ENCODE assay signal across 8 cellular contexts in genomic region chr20:44092551-44093248, GRCh38.
DNase-seq lines count a peak whose midpoint lies in the region; ATAC-seq and TF ChIP-seq lines count a peak whose summit lies in the region.

No MANE protein-coding gene starts in this region.

- no peaks in the 10 kb centered on the region for H3K79me2 ChIP-seq in GM23338 (replicated peaks; ENCODE audit: insufficient read depth)

- H3K9me3 ChIP-seq in CD4-positive, CD25-positive, alpha-beta regulatory T cell (ENCODE audit: control insufficient read depth in 2 of 2, low read length in 2 of 2): no peaks in the 10 kb centered on the region
- H3K9me3 ChIP-seq in Panc1 (ENCODE audit: control insufficient read depth, insufficient read depth, low read depth, low read length): no peaks in the 10 kb centered on the region
- no peaks in the 10 kb centered on the region for H3K9me3 ChIP-seq in suprapubic skin

- H3K9me2 ChIP-seq in GM23338 (ENCODE audit: insufficient read depth): no peaks in the 10 kb centered on the region

- peaks cover 13% of the 10 kb centered on the region for H3K27me3 Mint-ChIP-seq in CD4-positive, CD25-positive, alpha-beta regulatory T cell
- H3K27me3 Mint-ChIP-seq in GM23338 (ENCODE audit: insufficient read depth, low read depth, poor library complexity) (peaks cover 4% of the 10 kb centered on the region), progenitor cell of endocrine pancreas (peaks cover 3% of the 10 kb centered on the region)

- peaks cover 4% of the 10 kb centered on the region for H3K27me3 ChIP-seq in CD4-positive, CD25-positive, alpha-beta regulatory T cell (ENCODE audit: control insufficient read depth, insufficient read depth, low read length)
- H3K27me3 ChIP-seq in GM23338 (ENCODE audit: insufficient read depth): no peaks in the 10 kb centered on the region
- no peaks in the 10 kb centered on the region for H3K27me3 ChIP-seq in Panc1 (ENCODE audit: control insufficient read depth, insufficient read depth, low read length)
- H3K27me3 ChIP-seq in dorsolateral prefrontal cortex: peaks cover 0 to 24% (median 3%) of the 10 kb centered on the region in 45 donors
- H3K27me3 ChIP-seq in suprapubic skin: peaks cover 5% of the 10 kb centered on the region

- H3K4me1 ChIP-seq in CD4-positive, CD25-positive, alpha-beta regulatory T cell (ENCODE audit: control insufficient read depth, insufficient read depth, low read length, poor library complexity, severe bottlenecking): no peaks in the 10 kb centered on the region
- H3K4me1 ChIP-seq in GM23338 (ENCODE audit: insufficient read depth) (no peaks in the 10 kb centered on the region), Panc1 (ENCODE audit: control insufficient read depth, insufficient read depth, low read length) (no peaks in the 10 kb centered on the region), suprapubic skin (peaks cover 4% of the 10 kb centered on the region)

- 0 out of 2 replicates have a peak overlapping the region, but pooled peaks have one; percentile 21 for H2AFZ ChIP-seq in GM23338

- in situ Hi-C loops in Panc1 (cut with HindIII; ENCODE audit: low pct_unique_long_range_greater_than_20kb, low sequenced_read_pairs): no loop called here

- whole genome bisulfite sequencing in suprapubic skin: 85% methylated on average over 6 of the region's 9 CpGs

- intact Hi-C loops in Panc1 (cut with micrococcal nuclease; ENCODE audit: unreplicated experiment): no loop called here
- intact Hi-C loops in dorsolateral prefrontal cortex (cut with DNase I): no loop called here

- CTCF ChIA-PET in Panc1 (lab: Charles Lee): no interaction called here

- no peaks in the 10 kb centered on the region for H3K36me3 Mint-ChIP-seq in CD4-positive, CD25-positive, alpha-beta regulatory T cell
- H3K36me3 Mint-ChIP-seq in GM23338 (ENCODE audit: low read depth) (no peaks in the 10 kb centered on the region), progenitor cell of endocrine pancreas (ENCODE audit: insufficient read depth) (no peaks in the 10 kb centered on the region)

- no peaks in the 10 kb centered on the region for H3K4me1 Mint-ChIP-seq in CD4-positive, CD25-positive, alpha-beta regulatory T cell
- H3K4me1 Mint-ChIP-seq in GM23338: 0 out of 3 replicates have a peak, but pooled peaks cover 2% of the 10 kb centered on the region
- H3K4me1 Mint-ChIP-seq in progenitor cell of endocrine pancreas (ENCODE audit: low read depth): peaks cover 6% of the 10 kb centered on the region

- H3K4me3 ChIP-seq in CD4-positive, CD25-positive, alpha-beta regulatory T cell (ENCODE audit: low read depth, low read length): no peak overlapping the region
- H3K4me3 ChIP-seq in GM23338 (no peak overlapping the region), Panc1 (ENCODE audit: low read depth in 2 of 2, low read length in 2 of 2) (no peak overlapping the region), dorsolateral prefrontal cortex (no peak overlapping the region), suprapubic skin (no peak overlapping the region)

- ATAC-seq in CD4-positive, CD25-positive, alpha-beta regulatory T cell (ENCODE audit: low read depth in 2 of 2): no peak
- ATAC-seq in GM23338 (peak; percentile 57), Panc1 (peak; percentile 70; the same call in 1 of the 2 replicates), omental fat pad (ENCODE audit: low FRiP score) (no peak), HG02642 (IDR thresholded peaks at IDR 0.05; ENCODE audit: poor library complexity, unreplicated experiment) (no peak)

- H3F3A ChIP-seq in GM23338 (replicated peaks; ENCODE audit: low read depth): no peaks in the 10 kb centered on the region

- no peak overlapping the region for H3K27ac ChIP-seq in CD4-positive, CD25-positive, alpha-beta regulatory T cell (ENCODE audit: insufficient read depth, low read length, poor library complexity, severe bottlenecking)
- H3K27ac ChIP-seq in GM23338 (ENCODE audit: low read depth) (no peak overlapping the region), Panc1 (ENCODE audit: low read length) (no peak overlapping the region), dorsolateral prefrontal cortex (no peak overlapping the region), suprapubic skin (no peak overlapping the region)

- H3K27ac Mint-ChIP-seq in CD4-positive, CD25-positive, alpha-beta regulatory T cell: no peak overlapping the region
- H3K27ac Mint-ChIP-seq in GM23338 (no peak overlapping the region), progenitor cell of endocrine pancreas (no peak overlapping the region)

- BruUV-seq in Panc1 (replicated peaks; lab: Mats Ljungman, UMichigan): no TSS peak

- peak in 2 of 3 donors; percentile 24 to 64 for DNase-seq in CD4-positive, CD25-positive, alpha-beta regulatory T cell
- DNase-seq in GM23338 (ENCODE audit: low spot score) (peak; percentile 83), Panc1 (ENCODE audit: low read depth, low spot score) (no peak), dorsolateral prefrontal cortex (no peak), progenitor cell of endocrine pancreas (ENCODE audit: low spot score, unreplicated experiment) (no peak), omental fat pad (ENCODE audit: low spot score) (no peak), suprapubic skin (ENCODE audit: low spot score in 2 of 2) (no peak)

- no peak overlapping the region for H3K4me3 Mint-ChIP-seq in CD4-positive, CD25-positive, alpha-beta regulatory T cell
- H3K4me3 Mint-ChIP-seq in GM23338: no peak overlapping the region
- no peak overlapping the region for H3K4me3 Mint-ChIP-seq in progenitor cell of endocrine pancreas (ENCODE audit: low read depth)

- TF ChIP-seq CTCF in GM23338 (conservative IDR thresholded peaks at IDR 0.05; ENCODE audit: low read depth in 2 of 2) (peak; percentile 55 to 70), Panc1 (IDR thresholded peaks at IDR 0.05) (peak; percentile 78), dorsolateral prefrontal cortex (IDR thresholded peaks at IDR 0.05 in 54 of 56, conservative IDR thresholded peaks at IDR 0.05 in 2 of 56; ENCODE audit: low read depth in 1 of 56, partially characterized antibody in 56 of 56) (peak in 54 of 56 donors; percentile 31 to 68 (median 53)), progenitor cell of endocrine pancreas (IDR thresholded peaks at IDR 0.05; ENCODE audit: unreplicated experiment) (peak; percentile 54), omental fat pad (IDR thresholded peaks at IDR 0.05) (no peak), suprapubic skin (IDR thresholded peaks at IDR 0.05) (peak in 1 of 2 donors; percentile 24)

- H3K4me2 ChIP-seq in GM23338: no peak overlapping the region

- no peak for TF ChIP-seq EP300 in suprapubic skin (IDR thresholded peaks at IDR 0.05)

- no peak for TF ChIP-seq POLR2A in suprapubic skin (IDR thresholded peaks at IDR 0.05)

- no peaks in the 10 kb centered on the region for H3K9me3 Mint-ChIP-seq in CD4-positive, CD25-positive, alpha-beta regulatory T cell
- H3K9me3 Mint-ChIP-seq in GM23338: no peaks in the 10 kb centered on the region
- H3K9me3 Mint-ChIP-seq in progenitor cell of endocrine pancreas (ENCODE audit: low read depth): no peaks in the 10 kb centered on the region

- no peaks in the 10 kb centered on the region for H4K20me1 ChIP-seq in GM23338 (replicated peaks; ENCODE audit: insufficient read depth)

- no peaks in the 10 kb centered on the region for H3K36me3 ChIP-seq in CD4-positive, CD25-positive, alpha-beta regulatory T cell (ENCODE audit: control insufficient read depth, insufficient read depth, low read length)
- H3K36me3 ChIP-seq in GM23338 (ENCODE audit: insufficient read depth) (no peaks in the 10 kb centered on the region), Panc1 (ENCODE audit: control insufficient read depth, insufficient read depth, low read length) (no peaks in the 10 kb centered on the region), suprapubic skin (no peaks in the 10 kb centered on the region)

- POLR2A ChIA-PET in Panc1 (lab: Charles Lee): no interaction called here

TF ChIP-seq in GM23338, 12 proteins besides CTCF, POLR2A, EP300 and RAD21:
- no peak for TF ChIP-seq EZH2phosphoT487 (IDR thresholded peaks at IDR 0.05; ENCODE audit: unreplicated experiment)
- TF ChIP-seq STAT1 (IDR thresholded peaks at IDR 0.05; ENCODE audit: unreplicated experiment): no peak
- no peak for TF ChIP-seq ETS1 (IDR thresholded peaks at IDR 0.05)
- no peak for TF ChIP-seq CREB1 (CRISPR knock-in tag; IDR thresholded peaks at IDR 0.05; ENCODE audit: low read depth)
- no peak for TF ChIP-seq ZNF331 (CRISPR knock-in tag; IDR thresholded peaks at IDR 0.05; ENCODE audit: low read depth)

Comparison
In these comparisons a context has a peak if more than half of its experiments do, and no peak if none do; other contexts are left out.
1. ATAC-seq: peak in GM23338 (single experiment) and Panc1 (single experiment); none in CD4-positive, CD25-positive, alpha-beta regulatory T cell (0 of 2), omental fat pad (single experiment) and HG02642 (single experiment).
2. DNase-seq: peak in CD4-positive, CD25-positive, alpha-beta regulatory T cell (2 of 3) and GM23338 (single experiment); none in Panc1 (single experiment), dorsolateral prefrontal cortex (0 of 10), progenitor cell of endocrine pancreas (single experiment), omental fat pad (single experiment) and suprapubic skin (0 of 2).
3. CTCF ChIP-seq: peak in GM23338 (2 of 2), Panc1 (single experiment), dorsolateral prefrontal cortex (54 of 56) and progenitor cell of endocrine pancreas (single experiment); none in omental fat pad (0 of 3).